18 cellular contexts compared by ENCODE assay signal in genomic region chr11:86181379-86181778, GRCh38.
A peak's percentile ranks its signal among the peaks of the same experiment; 100 is the strongest.
DNase-seq lines count a peak whose midpoint lies in the region; ATAC-seq and TF ChIP-seq lines count a peak whose summit lies in the region.
"Had no signal": no experiment of that assay in that cellular context is flagged by ENCODE, and none has a peak within 500 bp of the region (broad histone marks: within the 10 kb centered on the region; RNA-seq: fewer than 3 reads in every experiment).

No MANE protein-coding gene starts in this region.

- ATAC-seq in HG02970 (IDR thresholded peaks at IDR 0.05; ENCODE audit: low FRiP score, unreplicated experiment), result no peak
- ATAC-seq: A549, GM12878 had no signal

- H3K36me3 ChIP-seq in neutrophil, result no peaks in the 10 kb centered on the region
- H3K36me3 ChIP-seq: HAP-1 had no signal

- H3K9me3 ChIP-seq in neutrophil, result no peaks in the 10 kb centered on the region
- H3K9me3 ChIP-seq: A549, HAP-1 had no signal

- TF ChIP-seq POLR2A in NB4 (IDR thresholded peaks at IDR 0.05; ENCODE audit: extremely low read depth, insufficient read length), result no peak

- no peaks in the 10 kb centered on the region for H3K27me3 ChIP-seq in neutrophil

- DNase-seq in NCI-H82 (lab: John Stamatoyannopoulos, UW), result peak; percentile 8
- DNase-seq in NCI-H82 treated with DMSO at 0.1 percent for 48 hours (lab: John Stamatoyannopoulos, UW; ENCODE audit: unreplicated experiment), result no peak
- DNase-seq in NB4 (ENCODE audit: low read depth), result peak; percentile 35
- DNase-seq in glomerular visceral epithelial cell (ENCODE audit: extremely low spot score), result no peak
- no peak for DNase-seq in NCI-H146 (lab: John Stamatoyannopoulos, UW)
- DNase-seq: AML-193; CD4-positive, alpha-beta memory T cell; DMS53; DND-41; EL; GM23248 had no signal

- H3K4me1 ChIP-seq in neutrophil (ENCODE audit: control insufficient read depth in 1 of 2, insufficient read depth in 1 of 2, low read depth in 1 of 2, low read length in 1 of 2), result peaks cover 61 to 75% of the 10 kb centered on the region in 2 experiments
- H3K4me1 ChIP-seq: HAP-1 had no signal

- no peak overlapping the region for H3K4me3 ChIP-seq in NB4 (ENCODE audit: low read depth, low read length)
- H3K4me3 ChIP-seq in neutrophil (ENCODE audit: low read depth in 1 of 2, low read length in 1 of 2), result no peak overlapping the region
- H3K4me3 ChIP-seq: A549, GM12878, GM23248, HAP-1 had no signal

- peak overlapping the region; percentile 80 for H3K27ac ChIP-seq in neutrophil
- H3K27ac ChIP-seq: 22Rv1, A549, C4-2B, GM23248 had no signal

- TF ChIP-seq CTCF in NB4 (IDR thresholded peaks at IDR 0.05; ENCODE audit: low read depth, low read length) (no peak), neutrophil (IDR thresholded peaks at IDR 0.05) (no peak)

Comparison
In these comparisons a context has a peak if more than half of its experiments do, and no peak if none do; other contexts are left out.
1. DNase-seq: peak in NCI-H82 (single experiment) and NB4 (single experiment); none in NCI-H82 treated with DMSO at 0.1 percent for 48 hours (single experiment), glomerular visceral epithelial cell (single experiment) and NCI-H146 (single experiment).